Comparison of ENCODE assay signal across 10 cellular contexts in genomic region chr12:38903596-38903995, GRCh38. TPM values are rescaled to one million over a fixed set of nuclear protein-coding genes. Genes with fewer than 3 reads are reported as not detected.
DNase-seq lines count a peak whose midpoint lies in the region; ATAC-seq and TF ChIP-seq lines count a peak whose summit lies in the region.
"Had no signal": no experiment of that assay in that cellular context is flagged by ENCODE, and none has a peak within 500 bp of the region (broad histone marks: within the 10 kb centered on the region; RNA-seq: fewer than 3 reads in every experiment).

No MANE protein-coding gene starts in this region.

- no peak for TF ChIP-seq CTCF in GM06990 (IDR thresholded peaks at IDR 0.05; ENCODE audit: insufficient read depth, low read length, poor library complexity, severe bottlenecking)

- H3K4me1 ChIP-seq in rectal smooth muscle tissue (ENCODE audit: control insufficient read depth, insufficient read depth, low read length): peaks cover 6% of the 10 kb centered on the region

- peak overlapping the region in 1 of 2 donors; percentile 92 for H3K27ac Mint-ChIP-seq in effector memory CD8-positive, alpha-beta T cell

- no peaks in the 10 kb centered on the region for H3K9me3 Mint-ChIP-seq in effector memory CD8-positive, alpha-beta T cell

- intact Hi-C loops in sciatic nerve (cut with DNase I): no loop called here

- peaks cover 5% of the 10 kb centered on the region for H3K36me3 Mint-ChIP-seq in effector memory CD8-positive, alpha-beta T cell (ENCODE audit: insufficient read depth)

- peak overlapping the region; percentile 94 for H3K4me3 ChIP-seq in GM06990 (replicated peaks; ENCODE audit: low read depth, low read length)
- no peak overlapping the region for H3K4me3 ChIP-seq in rectal smooth muscle tissue (ENCODE audit: low read length)
- H3K4me3 ChIP-seq: SK-N-MC had no signal

- H3K4me1 Mint-ChIP-seq in effector memory CD8-positive, alpha-beta T cell (ENCODE audit: low read depth in 2 of 2): peaks cover 8 to 34% of the 10 kb centered on the region in 2 donors

- no peaks in the 10 kb centered on the region for H3K27me3 ChIP-seq in GM06990 (replicated peaks; ENCODE audit: control insufficient read depth, insufficient read depth, low read length)
- H3K27me3 ChIP-seq in rectal smooth muscle tissue (ENCODE audit: control insufficient read depth, insufficient read depth, low read length): no peaks in the 10 kb centered on the region

- peak overlapping the region; percentile 87 for H3K27ac ChIP-seq in rectal smooth muscle tissue (ENCODE audit: low read depth, low read length)
- H3K27ac ChIP-seq: SK-N-MC had no signal

- H3K4me3 Mint-ChIP-seq in effector memory CD8-positive, alpha-beta T cell: peak overlapping the region; percentile 89 to 92

- H3K36me3 ChIP-seq in GM06990 (ENCODE audit: control insufficient read depth, insufficient read depth, low read length) (no peaks in the 10 kb centered on the region), rectal smooth muscle tissue (ENCODE audit: control insufficient read depth, insufficient read depth, low read length) (no peaks in the 10 kb centered on the region)

- ATAC-seq in effector memory CD8-positive, alpha-beta T cell (replicated peaks): no peak
- no peak for ATAC-seq in sciatic nerve
- ATAC-seq in HG02884 (IDR thresholded peaks at IDR 0.05; ENCODE audit: unreplicated experiment): no peak

- H3K27me3 Mint-ChIP-seq in effector memory CD8-positive, alpha-beta T cell: peaks cover 0 to 23% of the 10 kb centered on the region in 2 donors

- no peak for DNase-seq in GM06990 (ENCODE audit: extremely low read depth, insufficient read length)
- DNase-seq in NCI-H82 (lab: John Stamatoyannopoulos, UW): peak; percentile 67
- no peak for DNase-seq in effector memory CD8-positive, alpha-beta T cell
- no peak for DNase-seq in sciatic nerve (ENCODE audit: low spot score)
- DNase-seq in activated CD8-positive, alpha-beta memory T cell treated with anti-CD3 and anti-CD28 coated beads, Interleukin-2, amount 50 U/mL, for 4 hours: no peak
- DNase-seq: activated naive CD4-positive, alpha-beta T cell treated with anti-CD3 and anti-CD28 coated beads, Interleukin-2, amount 50 U/mL, for 16 hours; NCI-H1930 had no signal

- H3K9ac ChIP-seq in rectal smooth muscle tissue (ENCODE audit: low read length): no peak overlapping the region

RNA-seq across cellular contexts. Expression of gene CPNE8, which starts 1.8 kb away (rescaled TPM):
- total RNA-seq in sciatic nerve: 26.6 TPM
